8 cellular contexts compared by ENCODE assay signal in the genomic region with DNA sequence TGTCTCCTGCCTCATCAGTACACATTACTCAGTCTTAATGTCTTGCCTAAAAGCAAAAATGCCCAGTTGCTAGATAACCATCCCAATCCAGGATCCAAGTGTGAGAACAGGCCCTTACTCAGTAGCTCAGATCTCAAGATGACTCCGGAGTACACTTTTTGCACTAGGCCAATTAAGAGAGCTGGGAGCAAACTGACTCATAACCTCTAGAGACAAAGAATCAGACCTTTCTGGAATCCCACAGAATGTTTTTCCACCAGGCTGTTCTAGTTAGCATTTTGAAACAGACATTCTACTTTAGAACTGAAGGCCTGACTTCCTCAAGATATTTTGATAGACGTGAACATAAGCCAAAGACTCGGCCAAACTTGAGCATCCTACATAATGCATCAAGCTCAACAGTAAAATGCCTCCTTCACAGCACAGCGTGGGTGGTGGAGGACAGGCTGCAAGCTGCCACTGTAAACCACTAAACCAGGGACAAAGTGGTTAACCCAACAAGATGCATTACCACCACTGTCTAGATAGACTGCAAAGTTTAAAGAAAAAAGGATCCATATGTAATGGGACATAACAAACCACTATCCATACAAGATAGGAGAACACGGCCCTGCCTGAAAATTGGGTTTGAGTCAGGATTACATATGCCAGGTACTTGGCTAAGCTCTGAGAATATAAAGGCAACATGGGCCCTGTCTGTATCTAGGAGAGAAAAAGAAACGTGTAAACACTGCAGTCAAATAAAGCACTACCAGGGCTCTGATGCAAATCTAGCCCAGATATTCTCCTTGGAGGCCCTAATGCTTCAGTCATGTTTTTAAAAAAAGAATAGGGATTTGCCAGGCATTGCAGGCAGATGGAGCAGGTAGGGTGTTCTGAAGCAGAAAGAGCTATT. TPM values are rescaled to one million over a fixed set of nuclear protein-coding genes. Genes with fewer than 3 reads are reported as not detected.
DNase-seq lines count a peak whose midpoint lies in the region; ATAC-seq and TF ChIP-seq lines count a peak whose summit lies in the region.

No MANE protein-coding gene starts in this region.

- peak overlapping the region; percentile 0 to 99 (median 98) for H3K27ac ChIP-seq in thyroid gland

- TF ChIP-seq CTCF in thyroid gland (IDR thresholded peaks at IDR 0.05): no peak

- H3K4me1 ChIP-seq in thyroid gland: peaks cover 30 to 75% of the 10 kb centered on the region in 2 donors

- H3K4me3 ChIP-seq in thyroid gland (replicated peaks in 1 of 3): no peak overlapping the region

- TF ChIP-seq POLR2A in thyroid gland (IDR thresholded peaks at IDR 0.05): no peak

- intact Hi-C loops in thyroid gland (cut with DNase I): no loop called here

- DNase-seq in activated effector memory CD4-positive, alpha-beta T cell treated with anti-CD3 and anti-CD28 coated beads, Interleukin-2, amount 50 U/mL, for 16 hours: peak; percentile 75
- no peak for DNase-seq in activated effector memory CD4-positive, alpha-beta T cell treated with Interleukin-2 at 50 U/mL for 16 hours
- DNase-seq in amniotic stem cell (lab: John Stamatoyannopoulos, UW) (peak; percentile 45), kidney tubule cell (ENCODE audit: low spot score) (peak; percentile 60), thyroid gland (no peak), germinal center (ENCODE audit: low spot score) (no peak)

- H3K36me3 ChIP-seq in thyroid gland: peaks cover 33 to 49% of the 10 kb centered on the region in 2 donors

- no peaks in the 10 kb centered on the region for H3K27me3 ChIP-seq in thyroid gland

- WGBS in thyroid gland, 2 donors: 54 to 60% methylated on average over 6 of the region's 6 CpGs

- ATAC-seq in HG03439 (IDR thresholded peaks at IDR 0.05; ENCODE audit: unreplicated experiment) (no peak), GM18873 (IDR thresholded peaks at IDR 0.05; ENCODE audit: low FRiP score, unreplicated experiment) (no peak)

- no peaks in the 10 kb centered on the region for H3K9me3 ChIP-seq in thyroid gland

RNA-seq across cellular contexts. Expression of gene MYH9, which starts 48.3 kb away (rescaled TPM):
- 100 to 1,000 TPM; 228 to 375 (median 275) TPM for total RNA-seq in thyroid gland

Comparison
In these comparisons a context has a peak if more than half of its experiments do, and no peak if none do; other contexts are left out.
1. DNase-seq: peak in activated effector memory CD4-positive, alpha-beta T cell treated with anti-CD3 and anti-CD28 coated beads, Interleukin-2, amount 50 U/mL, for 16 hours (single experiment), amniotic stem cell (single experiment) and kidney tubule cell (single experiment); none in activated effector memory CD4-positive, alpha-beta T cell treated with Interleukin-2 at 50 U/mL for 16 hours (single experiment), thyroid gland (0 of 2) and germinal center (single experiment).